21 cellular contexts compared by ENCODE assay signal in the genomic region with DNA sequence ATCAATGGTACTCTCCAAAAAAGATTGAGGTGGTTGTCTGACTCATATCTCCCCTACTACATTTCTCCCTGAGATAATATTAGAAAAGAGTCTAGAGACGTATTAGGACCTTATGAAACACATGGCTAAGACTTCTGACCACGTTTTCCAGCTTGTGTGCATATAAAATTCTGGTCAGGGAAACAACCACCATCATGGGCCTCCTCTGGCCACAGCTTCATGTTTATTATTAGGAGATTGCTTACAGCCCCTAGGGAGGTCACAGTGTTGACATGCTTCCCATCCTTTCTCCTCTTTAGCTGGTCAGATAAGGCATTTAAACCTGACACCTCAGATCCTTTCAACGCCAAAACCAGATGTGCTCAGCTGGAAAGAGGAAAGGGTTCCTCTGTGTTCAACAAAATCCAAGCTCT.
"Had no signal": no experiment of that assay in that cellular context is flagged by ENCODE, and none has a peak within 500 bp of the region (broad histone marks: within the 10 kb centered on the region; RNA-seq: fewer than 3 reads in every experiment).

No MANE protein-coding gene starts in this region.

- H3K4me2 ChIP-seq: hepatocyte, SK-N-SH had no signal

- H3K9ac ChIP-seq: parathyroid adenoma, SK-N-SH had no signal

- H3K4me1 ChIP-seq: parathyroid adenoma, sigmoid colon, spleen had no signal

- DNase-seq: activated CD4-positive, alpha-beta memory T cell treated with anti-CD3 and anti-CD28 coated beads for 36 hours; activated CD4-positive, alpha-beta T cell treated with anti-CD3 and anti-CD28 coated beads for 48 hours; activated naive CD4-positive, alpha-beta T cell treated with Interleukin-2 at 50 U/mL for 16 hours; activated naive CD8-positive, alpha-beta T cell treated with anti-CD3 and anti-CD28 coated beads for 36 hours; activated T-cell treated with anti-CD3 and anti-CD28 coated beads, Interleukin-2, amount 50 U/mL, for 48 hours; cerebellar nuclear complex; effector CD4-positive, alpha-beta T cell; kidney glomerular epithelial cell; mesenchymal stem cell; mucosa of descending colon; naive B cell; nucleus accumbens; sigmoid colon; SK-N-SH; spleen; stimulated activated CD4-positive, alpha-beta T cell treated with anti-CD3 and anti-CD28 coated beads, Interleukin-4, amount 100 ng/mL, for 1 hour; stimulated activated naive CD4-positive, alpha-beta T cell; testis had no signal

- H3K27me3 ChIP-seq: hepatocyte, sigmoid colon, spleen, testis had no signal

- H3K27ac ChIP-seq: hepatocyte, parathyroid adenoma, sigmoid colon, spleen, testis had no signal

- H3K4me3 ChIP-seq: hepatocyte, mucosa of descending colon, sigmoid colon, spleen, testis had no signal

- H3K9me3 ChIP-seq: mucosa of descending colon, sigmoid colon, SK-N-SH, spleen, testis had no signal

- ATAC-seq: esophagus mucosa, mucosa of descending colon had no signal

- H3K36me3 ChIP-seq: sigmoid colon, spleen had no signal

- H3K79me2 ChIP-seq: hepatocyte, parathyroid adenoma had no signal
